Comparison of ENCODE assay signal across 9 cellular contexts in genomic region chr20:23622839-23623343, GRCh38. TPM values are rescaled to one million over a fixed set of nuclear protein-coding genes. Genes with fewer than 3 reads are reported as not detected.
A peak's percentile ranks its signal among the peaks of the same experiment; 100 is the strongest.
DNase-seq lines count a peak whose midpoint lies in the region; ATAC-seq, FAIRE-seq and TF ChIP-seq lines count a peak whose summit lies in the region.
"Had no signal": no experiment of that assay in that cellular context is flagged by ENCODE, and none has a peak within 500 bp of the region (broad histone marks: within the 10 kb centered on the region; RNA-seq: fewer than 3 reads in every experiment).

No MANE protein-coding gene starts in this region.

- in situ Hi-C loops in GM12878 (cut with MboI) = no loop called here

- H3K36me3 ChIP-seq in GM12878 (ENCODE audit: control insufficient read depth in 2 of 2, insufficient read depth in 2 of 2, low read length in 1 of 2) (no peaks in the 10 kb centered on the region), kidney epithelial cell (ENCODE audit: control insufficient read depth, insufficient read depth, low read length) (no peaks in the 10 kb centered on the region)

- peak; percentile 48 for ATAC-seq in GM18508 (IDR thresholded peaks at IDR 0.05; ENCODE audit: insufficient read depth, unreplicated experiment)
- ATAC-seq in GM12878 = peak; percentile 88
- ATAC-seq in activated T-helper 17 cell treated with anti-CD3 and anti-CD28 coated beads, Interleukin-2, amount 50 U/mL, for 72 hours (replicated peaks) = no peak

- TF ChIP-seq EP300 in GM12878 (IDR thresholded peaks at IDR 0.05; ENCODE audit: borderline replicate concordance in 1 of 2, control insufficient read depth in 1 of 2, low read depth in 2 of 2, low read length in 2 of 2) = no peak

- intact Hi-C loops in GM12878 (cut with micrococcal nuclease; ENCODE audit: unreplicated experiment) = no loop called here

- no peaks in the 10 kb centered on the region for H3K36me3 Mint-ChIP-seq in type B pancreatic cell
- no peaks in the 10 kb centered on the region for H3K36me3 Mint-ChIP-seq in activated T-helper 17 cell treated with anti-CD3 and anti-CD28 coated beads, Interleukin-2, amount 50 U/mL, for 72 hours (ENCODE audit: low read depth)

- H2AFZ ChIP-seq in GM12878 (ENCODE audit: control insufficient read depth, low read depth, low read length) = no peak overlapping the region

- peak overlapping the region; percentile 3; the same call in 1 of the 2 replicates for H3K27ac ChIP-seq in GM12878 (ENCODE audit: control insufficient read depth, insufficient read depth)

- H3K79me2 ChIP-seq in GM12878 (ENCODE audit: control insufficient read depth, insufficient read depth, low read length) = no peaks in the 10 kb centered on the region

- no peaks in the 10 kb centered on the region; the same call in 1 of the 2 replicates for H4K20me1 ChIP-seq in GM12878 (ENCODE audit: control insufficient read depth, insufficient read depth)

- 13% methylated on average over 4 of the region's 4 CpGs for WGBS in GM12878 (ENCODE audit: insufficient coverage, insufficient replicate concordance, low lambda C conversion rate, missing lambda C conversion rate)

- H3K9me3 Mint-ChIP-seq in type B pancreatic cell = no peaks in the 10 kb centered on the region
- no peaks in the 10 kb centered on the region for H3K9me3 Mint-ChIP-seq in activated T-helper 17 cell treated with anti-CD3 and anti-CD28 coated beads, Interleukin-2, amount 50 U/mL, for 72 hours

- TF ChIP-seq POLR2A in GM12878 (IDR thresholded peaks at IDR 0.05; ENCODE audit: low read depth, low read length) = no peak

- POLR2A ChIA-PET in GM12878 (lab: Charles Lee) = no interaction called here

- no peak for FAIRE-seq in GM12878 (lab: Jason Lieb, UNC)

- no peak for TF ChIP-seq RAD21 in GM12878 (IDR thresholded peaks at IDR 0.05; ENCODE audit: insufficient read depth, low read depth, low read length)

- no peaks in the 10 kb centered on the region for H3K9me3 ChIP-seq in GM12878 (replicated peaks; ENCODE audit: control insufficient read depth, insufficient read depth, low read length)

- H3K4me1 ChIP-seq in GM12878 (ENCODE audit: control insufficient read depth, insufficient read depth, low read length) = peaks cover 14% of the 10 kb centered on the region

- no TSS peak for BruUV-seq in GM12878 (replicated peaks; lab: Mats Ljungman, UMichigan)

- SMC1A ChIA-PET in GM12878 (lab: Charles Lee; ENCODE audit: uncharacterized antibody, unreplicated experiment) = no interaction called here

- peak overlapping the region; percentile 62 for H3K27ac Mint-ChIP-seq in type B pancreatic cell
- H3K27ac Mint-ChIP-seq in activated T-helper 17 cell treated with anti-CD3 and anti-CD28 coated beads, Interleukin-2, amount 50 U/mL, for 72 hours = no peak overlapping the region

- H3K27me3 ChIP-seq in GM12878 (replicated peaks in 1 of 2; ENCODE audit: control insufficient read depth in 2 of 2, insufficient read depth in 2 of 2, low read length in 1 of 2) (no peaks in the 10 kb centered on the region), kidney epithelial cell (ENCODE audit: control insufficient read depth, insufficient read depth, low read length) (no peaks in the 10 kb centered on the region)

- peak overlapping the region; percentile 57; the same call in 1 of the 2 replicates for H3K4me2 ChIP-seq in GM12878 (ENCODE audit: control insufficient read depth, insufficient read depth)

- H3K4me3 ChIP-seq in GM12878 (no peak overlapping the region), kidney epithelial cell (ENCODE audit: low read depth, low read length) (no peak overlapping the region)

- TF ChIP-seq CTCF in GM12878 (IDR thresholded peaks at IDR 0.05 in 2 of 3, conservative IDR thresholded peaks at IDR 0.05 in 1 of 3; ENCODE audit: control insufficient read depth in 2 of 3, extremely low read depth in 1 of 3, insufficient read depth in 1 of 3, low read depth in 3 of 3, low read length in 3 of 3) (no peak), kidney epithelial cell (IDR thresholded peaks at IDR 0.05; ENCODE audit: insufficient read depth, low read length, poor library complexity, severe bottlenecking) (no peak), type B pancreatic cell (conservative IDR thresholded peaks at IDR 0.05) (no peak)

- no peak overlapping the region for H3K4me3 Mint-ChIP-seq in type B pancreatic cell
- no peak overlapping the region for H3K4me3 Mint-ChIP-seq in activated T-helper 17 cell treated with anti-CD3 and anti-CD28 coated beads, Interleukin-2, amount 50 U/mL, for 72 hours

- peaks cover 4% of the 10 kb centered on the region for H3K4me1 Mint-ChIP-seq in type B pancreatic cell (ENCODE audit: unreplicated experiment)
- no peaks in the 10 kb centered on the region for H3K4me1 Mint-ChIP-seq in activated T-helper 17 cell treated with anti-CD3 and anti-CD28 coated beads, Interleukin-2, amount 50 U/mL, for 72 hours

- CTCF ChIA-PET in GM12878 (lab: Yijun Ruan, JAX) = interaction anchor here (0.6 kb wide), 1 partner anchor 9 kb away, joined by 3 read pairs; no protein-coding TSS in a partner anchor

- H3K27me3 Mint-ChIP-seq in type B pancreatic cell = peaks cover 12% of the 10 kb centered on the region
- peaks cover 24% of the 10 kb centered on the region for H3K27me3 Mint-ChIP-seq in activated T-helper 17 cell treated with anti-CD3 and anti-CD28 coated beads, Interleukin-2, amount 50 U/mL, for 72 hours

- H3K9ac ChIP-seq in GM12878 (ENCODE audit: control insufficient read depth, insufficient read depth, low read length) = no peak overlapping the region

- DNase-seq in HS-27A (ENCODE audit: low read depth) (peak; percentile 94), GM12878 (ENCODE audit: low read depth, low spot score) (no peak), kidney epithelial cell (ENCODE audit: low read depth) (peak; percentile 86), type B pancreatic cell (ENCODE audit: extremely low spot score, unreplicated experiment) (no peak), midbrain (lab: John Stamatoyannopoulos, UW) (no peak)
- DNase-seq in activated CD4-positive, alpha-beta T cell treated with anti-CD3 and anti-CD28 coated beads, Interleukin-2, amount 50 U/mL, for 48 hours = no peak

- RAD21 ChIA-PET in GM12878 (lab: Charles Lee; ENCODE audit: unreplicated experiment) = interaction anchor here (1.3 kb wide), 1 partner anchor 20 kb away, joined by 3 read pairs; no protein-coding TSS in a partner anchor

RNA-seq across cellular contexts. Expression of gene CST3, which starts 14.9 kb away (rescaled TPM):
- 8.0 and 8.9 TPM in 2 replicates for total RNA-seq in GM12878 (2013; cell fraction: nucleolus; rRNA removed)
- 54.0 and 74.3 TPM in 2 replicates for total RNA-seq in GM12878 (2014; rRNA removed)
- total RNA-seq in GM12878 (2014; rRNA removed; fragmentation: Illumina TruSeq; extraction: Trizol) = 35.1 and 35.5 TPM in 2 replicates
- total RNA-seq in GM12878 (2021) = 114 and 115 TPM in 2 replicates
- 12.4 TPM for polyA plus RNA-seq in GM12878 (2011; ENCODE audit: low read depth)
- polyA plus RNA-seq in GM12878 (2011; rRNA removed) = 8.5 and 20.4 TPM in 2 replicates
- 37.8 and 46.4 TPM in 2 replicates for polyA plus RNA-seq in GM12878 (2011; cell fraction: cytosol; rRNA removed)
- 14.0 and 16.1 TPM in 2 replicates for polyA plus RNA-seq in GM12878 (2011; cell fraction: nucleus; rRNA removed)
- polyA plus RNA-seq in GM12878 (2012) = 22.5 and 28.0 TPM in 2 replicates
- polyA plus RNA-seq in GM12878 (2014; fragmentation: Illumina TruSeq; extraction: Trizol) = 18.6 and 41.3 TPM in 2 replicates
- 10 to 100 TPM; 11.8 to 22.2 TPM for polyA plus RNA-seq in GM12878 (2014; fragmentation: Nextera tagmentation; extraction: Ambion mirVana)
- polyA plus RNA-seq in GM12878 (2014; rRNA removed) = 112 and 116 TPM in 2 replicates
- 100 to 1,000 TPM; 122 to 127 TPM for polyA plus RNA-seq in GM12878 (2016; fragmentation: Nextera tagmentation; extraction: Ambion mirVana)
- polyA minus RNA-seq in GM12878 (2011; rRNA and poly(A)+ RNA removed) = 11.7 and 21.1 TPM in 2 replicates
- polyA minus RNA-seq in GM12878 (2011; cell fraction: cytosol; rRNA and poly(A)+ RNA removed) = 18.3 TPM in 2 replicates
- 3.8 and 4.5 TPM in 2 replicates for polyA minus RNA-seq in GM12878 (2011; cell fraction: nucleus; rRNA and poly(A)+ RNA removed)
- 303 and 381 TPM in 2 replicates for total RNA-seq in kidney epithelial cell
- 291 and 483 TPM in 2 replicates for total RNA-seq in type B pancreatic cell (ENCODE audit: low replicate concordance)
- total RNA-seq in activated T-helper 17 cell treated with anti-CD3 and anti-CD28 coated beads, Interleukin-2, amount 50 U/mL, for 72 hours = not detected

RNA-seq across cellular contexts. Expression of gene CST9, which starts 17.2 kb away (rescaled TPM):
- not detected in 2 replicates for total RNA-seq in GM12878 (2013; cell fraction: nucleolus; rRNA removed)
- total RNA-seq in GM12878 (2014; rRNA removed) = not detected in 2 replicates
- not detected in 2 replicates for total RNA-seq in GM12878 (2014; rRNA removed; fragmentation: Illumina TruSeq; extraction: Trizol)
- not detected in 2 replicates for total RNA-seq in GM12878 (2021)
- not detected for polyA plus RNA-seq in GM12878 (2011; ENCODE audit: low read depth)
- polyA plus RNA-seq in GM12878 (2011; rRNA removed) = not detected in 2 replicates
- polyA plus RNA-seq in GM12878 (2011; cell fraction: cytosol; rRNA removed) = not detected in 2 replicates
- not detected in 2 replicates for polyA plus RNA-seq in GM12878 (2011; cell fraction: nucleus; rRNA removed)
- not detected in 2 replicates for polyA plus RNA-seq in GM12878 (2012)
- polyA plus RNA-seq in GM12878 (2014; fragmentation: Illumina TruSeq; extraction: Trizol) = not detected in 2 replicates
- polyA plus RNA-seq in GM12878 (2014; fragmentation: Nextera tagmentation; extraction: Ambion mirVana) = not detected
- not detected in 2 replicates for polyA plus RNA-seq in GM12878 (2014; rRNA removed)
- not detected for polyA plus RNA-seq in GM12878 (2016; fragmentation: Nextera tagmentation; extraction: Ambion mirVana)
- polyA minus RNA-seq in GM12878 (2011; rRNA and poly(A)+ RNA removed) = not detected in 2 replicates
- not detected in 2 replicates for polyA minus RNA-seq in GM12878 (2011; cell fraction: cytosol; rRNA and poly(A)+ RNA removed)
- polyA minus RNA-seq in GM12878 (2011; cell fraction: nucleus; rRNA and poly(A)+ RNA removed) = not detected in 2 replicates
- total RNA-seq in kidney epithelial cell = not detected in 2 replicates
- not detected in 2 replicates for total RNA-seq in type B pancreatic cell (ENCODE audit: low replicate concordance)
- not detected for total RNA-seq in activated T-helper 17 cell treated with anti-CD3 and anti-CD28 coated beads, Interleukin-2, amount 50 U/mL, for 72 hours
- total RNA-seq: T-helper 2 cell treated with Interferon-gamma antibody and Interleukin-4, amounts not matched to agents 100 ng/mL and 5 ng/mL, for 36 hours had no signal

RNA-seq across cellular contexts. Expression of gene CST9L, which starts 54.6 kb away (rescaled TPM):
- not detected in 2 replicates for total RNA-seq in GM12878 (2013; cell fraction: nucleolus; rRNA removed)
- not detected in 2 replicates for total RNA-seq in GM12878 (2014; rRNA removed)
- total RNA-seq in GM12878 (2014; rRNA removed; fragmentation: Illumina TruSeq; extraction: Trizol) = not detected in 2 replicates
- total RNA-seq in GM12878 (2021) = not detected in 2 replicates
- polyA plus RNA-seq in GM12878 (2011; ENCODE audit: low read depth) = not detected
- polyA plus RNA-seq in GM12878 (2011; rRNA removed) = not detected in 2 replicates
- polyA plus RNA-seq in GM12878 (2011; cell fraction: cytosol; rRNA removed) = not detected in 2 replicates
- not detected in 2 replicates for polyA plus RNA-seq in GM12878 (2011; cell fraction: nucleus; rRNA removed)
- polyA plus RNA-seq in GM12878 (2012) = not detected in 2 replicates
- polyA plus RNA-seq in GM12878 (2014; fragmentation: Illumina TruSeq; extraction: Trizol) = not detected in 2 replicates
- not detected for polyA plus RNA-seq in GM12878 (2014; fragmentation: Nextera tagmentation; extraction: Ambion mirVana)
- polyA plus RNA-seq in GM12878 (2014; rRNA removed) = not detected in 2 replicates
- not detected for polyA plus RNA-seq in GM12878 (2016; fragmentation: Nextera tagmentation; extraction: Ambion mirVana)
- polyA minus RNA-seq in GM12878 (2011; rRNA and poly(A)+ RNA removed) = not detected in 2 replicates
- polyA minus RNA-seq in GM12878 (2011; cell fraction: cytosol; rRNA and poly(A)+ RNA removed) = not detected in 2 replicates
- polyA minus RNA-seq in GM12878 (2011; cell fraction: nucleus; rRNA and poly(A)+ RNA removed) = not detected in 2 replicates
- not detected in 2 replicates for total RNA-seq in kidney epithelial cell
- total RNA-seq in type B pancreatic cell (ENCODE audit: low replicate concordance) = not detected in 2 replicates
- total RNA-seq in activated T-helper 17 cell treated with anti-CD3 and anti-CD28 coated beads, Interleukin-2, amount 50 U/mL, for 72 hours = not detected
- total RNA-seq: T-helper 2 cell treated with Interferon-gamma antibody and Interleukin-4, amounts not matched to agents 100 ng/mL and 5 ng/mL, for 36 hours had no signal

Comparison
In these comparisons a context has a peak if more than half of its experiments do, and no peak if none do; other contexts are left out.
1. DNase-seq: peak in HS-27A (single experiment) and kidney epithelial cell (single experiment); none in GM12878 (single experiment), type B pancreatic cell (single experiment), midbrain (single experiment) and activated CD4-positive, alpha-beta T cell treated with anti-CD3 and anti-CD28 coated beads, Interleukin-2, amount 50 U/mL, for 48 hours (0 of 2).
2. RNA of gene CST3, which starts 14.9 kb away (total RNA-seq): 303 to 381 TPM in kidney epithelial cell, 291 to 483 TPM in type B pancreatic cell and 8.0 to 115 TPM in GM12878; not detected in activated T-helper 17 cell treated with anti-CD3 and anti-CD28 coated beads, Interleukin-2, amount 50 U/mL, for 72 hours; every median in the first group is over 4 times any median in the second.